ENCODE assay signal across 8 cellular contexts in the genomic region with DNA sequence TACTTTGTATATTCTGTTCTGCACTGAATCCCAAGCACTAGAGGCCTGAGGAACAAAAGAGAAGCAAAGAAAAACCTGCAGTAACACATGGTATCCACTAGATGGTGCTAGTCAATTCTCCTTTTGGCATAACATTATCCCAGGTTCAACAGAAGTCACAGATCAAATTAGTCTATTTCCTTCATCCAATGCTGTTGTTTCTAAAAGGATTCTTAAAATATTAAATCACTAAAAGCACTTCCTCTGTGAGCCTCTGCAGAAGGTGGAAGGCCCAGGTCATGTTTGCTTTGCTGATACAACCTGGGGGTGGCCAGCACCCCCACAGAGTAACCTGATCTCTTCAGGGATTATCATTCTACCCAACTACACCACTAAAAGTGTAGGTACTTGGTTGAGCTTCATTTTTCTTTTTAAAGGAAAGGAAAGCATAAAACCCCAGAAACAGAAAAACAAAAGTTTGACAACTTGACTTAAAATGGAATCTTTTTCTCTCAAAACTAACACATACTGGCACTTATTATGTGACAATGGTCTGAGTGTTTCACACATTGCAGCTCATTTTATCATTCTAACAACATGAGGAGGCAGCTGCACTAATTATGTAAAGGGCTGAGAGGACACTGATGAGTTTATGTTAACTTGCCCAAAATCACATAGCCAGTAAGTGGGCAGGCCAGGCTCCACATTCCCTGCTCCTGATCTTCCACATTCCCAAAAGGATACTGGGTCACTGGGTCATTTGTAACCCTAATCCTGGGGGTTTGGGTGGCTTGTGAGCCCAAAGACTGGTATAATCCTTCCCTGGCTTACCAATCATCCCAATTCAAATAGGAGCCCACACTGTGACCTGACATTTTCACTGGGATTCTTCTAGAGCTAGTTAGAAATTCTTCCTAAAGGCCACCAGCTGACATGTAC.
A peak's percentile ranks its signal among the peaks of the same experiment; 100 is the strongest.
DNase-seq lines count a peak whose midpoint lies in the region; ATAC-seq lines count a peak whose summit lies in the region.

No MANE protein-coding gene starts in this region.

- peaks cover 81% of the 10 kb centered on the region for H3K36me3 ChIP-seq in adipocyte (ENCODE audit: control insufficient read depth, insufficient read depth, low read length, severe bottlenecking)
- H3K36me3 ChIP-seq in effector memory CD4-positive, alpha-beta T cell (ENCODE audit: control insufficient read depth, insufficient read depth, low read length), result peaks cover 39% of the 10 kb centered on the region

- no peak overlapping the region for H3K4me3 ChIP-seq in adipocyte (ENCODE audit: low read length)
- no peak overlapping the region for H3K4me3 ChIP-seq in effector memory CD4-positive, alpha-beta T cell (ENCODE audit: insufficient read depth, low read depth, low read length, poor library complexity, severe bottlenecking)

- peak; percentile 0 for DNase-seq in DMS79 (lab: John Stamatoyannopoulos, UW)
- peak; percentile 59 for DNase-seq in NCI-H2029 treated with DMSO at 0.1 percent for 48 hours (lab: John Stamatoyannopoulos, UW)
- peak; percentile 77 for DNase-seq in adipocyte (ENCODE audit: low read depth)
- DNase-seq in left cardiac atrium, result no peak
- DNase-seq in pulmonary artery endothelial cell (ENCODE audit: low read depth, low spot score), result peak; percentile 17
- DNase-seq in GF-D8 (lab: John Stamatoyannopoulos, UW), result no peak
- DNase-seq in effector memory CD4-positive, alpha-beta T cell, result no peak

- no peaks in the 10 kb centered on the region for H3K27me3 ChIP-seq in adipocyte (replicated peaks; ENCODE audit: control insufficient read depth, insufficient read depth, low read length)
- H3K27me3 ChIP-seq in effector memory CD4-positive, alpha-beta T cell (replicated peaks; ENCODE audit: control insufficient read depth, insufficient read depth, low read length, poor library complexity, severe bottlenecking), result no peaks in the 10 kb centered on the region

- no peak overlapping the region for H3K9ac ChIP-seq in adipocyte (ENCODE audit: low read length)

- H3K4me1 ChIP-seq in adipocyte (ENCODE audit: control insufficient read depth, insufficient read depth, low read length), result peaks cover 12% of the 10 kb centered on the region
- H3K4me1 ChIP-seq in effector memory CD4-positive, alpha-beta T cell (ENCODE audit: control insufficient read depth, insufficient read depth, low read length, poor library complexity, severe bottlenecking), result peaks cover under 1% of the 10 kb centered on the region

- no peaks in the 10 kb centered on the region for H3K9me3 ChIP-seq in adipocyte (ENCODE audit: control insufficient read depth, low read length)
- H3K9me3 ChIP-seq in effector memory CD4-positive, alpha-beta T cell (ENCODE audit: control insufficient read depth, low read length), result no peaks in the 10 kb centered on the region

- intact Hi-C loops in left cardiac atrium (cut with DNase I), result no loop called here

- ATAC-seq in GM21825 (IDR thresholded peaks at IDR 0.05; ENCODE audit: unreplicated experiment), result peak; percentile 45
- peak; percentile 79 to 82 for ATAC-seq in left cardiac atrium

- no peak overlapping the region for H3K27ac ChIP-seq in effector memory CD4-positive, alpha-beta T cell (ENCODE audit: insufficient read depth, low read length, poor library complexity, severe bottlenecking)

Comparison
In these comparisons a context has a peak if more than half of its experiments do, and no peak if none do; other contexts are left out.
1. DNase-seq: peak in DMS79 (single experiment), NCI-H2029 treated with DMSO at 0.1 percent for 48 hours (single experiment), adipocyte (single experiment) and pulmonary artery endothelial cell (single experiment); none in left cardiac atrium (single experiment), GF-D8 (single experiment) and effector memory CD4-positive, alpha-beta T cell (0 of 3).